9 cellular contexts compared by ENCODE assay signal in the genomic region with DNA sequence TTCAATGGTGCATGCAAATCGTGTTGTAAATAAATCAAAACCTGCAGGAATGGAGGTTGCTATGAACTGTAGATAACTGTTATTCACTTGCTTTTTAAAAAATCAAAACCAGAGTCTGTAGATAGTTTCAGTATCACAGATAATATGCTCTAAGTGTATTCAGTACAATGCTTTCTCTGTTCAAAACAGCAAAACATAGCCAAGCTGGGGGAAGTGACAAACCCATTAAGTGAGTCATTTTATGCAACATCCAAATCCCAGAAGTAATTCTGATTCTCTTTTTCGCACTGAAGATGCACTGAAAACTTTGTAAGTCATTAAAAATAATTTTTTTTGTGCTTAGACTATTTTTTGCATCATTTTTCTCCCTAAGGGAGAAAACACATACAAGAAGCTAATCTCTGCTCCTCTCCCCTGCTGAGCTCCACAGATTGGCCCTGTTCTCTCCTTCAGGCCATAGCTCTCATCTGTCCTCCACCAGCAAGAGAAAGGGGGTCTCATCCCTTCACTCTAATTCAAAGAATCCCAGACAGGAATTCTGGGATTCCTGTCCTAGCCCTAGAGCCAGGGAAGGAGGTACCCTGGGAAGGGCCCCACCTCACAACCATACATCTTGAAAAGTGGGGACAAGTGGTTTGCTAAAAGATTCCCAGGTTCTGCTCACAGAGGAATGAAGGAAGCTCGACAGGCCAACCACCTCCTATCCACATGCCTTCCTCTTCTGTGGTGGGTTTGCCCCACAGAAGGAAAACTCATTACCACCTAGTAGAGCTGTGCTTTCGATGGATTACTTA. TPM values are rescaled to one million over a fixed set of nuclear protein-coding genes. Genes with fewer than 3 reads are reported as not detected.
DNase-seq lines count a peak whose midpoint lies in the region; ATAC-seq and TF ChIP-seq lines count a peak whose summit lies in the region.
"Had no signal": no experiment of that assay in that cellular context is flagged by ENCODE, and none has a peak within 500 bp of the region (broad histone marks: within the 10 kb centered on the region; RNA-seq: fewer than 3 reads in every experiment).

No MANE protein-coding gene starts in this region.

- no peaks in the 10 kb centered on the region for H3K36me3 ChIP-seq in CD8-positive, alpha-beta T cell (ENCODE audit: insufficient read depth, low read length)

- H3K9me3 Mint-ChIP-seq in CD8-positive, alpha-beta T cell = no peaks in the 10 kb centered on the region
- no peaks in the 10 kb centered on the region for H3K9me3 Mint-ChIP-seq in immature natural killer cell

- CTCF ChIA-PET in CD8-positive, alpha-beta T cell (lab: Charles Lee) = interaction anchor here (0.7 to 1.4 kb wide), 4 partner anchors 8 to 330 kb away, joined by 3 to 7 read pairs (median 4); no protein-coding TSS in a partner anchor

- H3K9me3 ChIP-seq in CD8-positive, alpha-beta T cell (ENCODE audit: low read length) = no peaks in the 10 kb centered on the region
- H3K9me3 ChIP-seq in right cardiac atrium (ENCODE audit: control insufficient read depth, low read length) = no peaks in the 10 kb centered on the region

- in situ Hi-C loops in SK-MEL-5 (cut with HindIII; ENCODE audit: low pct_unique_long_range_greater_than_20kb, low sequenced_read_pairs) = no loop called here

- H3K36me3 Mint-ChIP-seq in CD8-positive, alpha-beta T cell = no peaks in the 10 kb centered on the region
- H3K36me3 Mint-ChIP-seq in immature natural killer cell = peaks cover 0 to 4% (median 0%) of the 10 kb centered on the region in 3 donors

- no peak overlapping the region for H3K4me3 ChIP-seq in CD8-positive, alpha-beta T cell (ENCODE audit: low read depth, low read length)
- H3K4me3 ChIP-seq in right cardiac atrium (ENCODE audit: low read length) = no peak overlapping the region

- no peaks in the 10 kb centered on the region for H3K27me3 Mint-ChIP-seq in CD8-positive, alpha-beta T cell (ENCODE audit: low read depth)
- peaks cover 0 to 5% (median 2%) of the 10 kb centered on the region in 3 donors for H3K27me3 Mint-ChIP-seq in immature natural killer cell (ENCODE audit: low read depth in 3 of 3)

- peaks cover 14% of the 10 kb centered on the region for H3K4me1 Mint-ChIP-seq in CD8-positive, alpha-beta T cell (ENCODE audit: low read depth)
- peaks cover 0 to 8% of the 10 kb centered on the region in 2 donors for H3K4me1 Mint-ChIP-seq in immature natural killer cell

- peaks cover 9% of the 10 kb centered on the region for H3K4me1 ChIP-seq in CD8-positive, alpha-beta T cell (ENCODE audit: insufficient read depth, low read length)
- H3K4me1 ChIP-seq in right cardiac atrium (ENCODE audit: control insufficient read depth, insufficient read depth, low read length) = peaks cover 4% of the 10 kb centered on the region

- TF ChIP-seq CTCF in CD8-positive, alpha-beta T cell (IDR thresholded peaks at IDR 0.05) = no peak

- no peak for ATAC-seq in CD8-positive, alpha-beta T cell
- ATAC-seq in GM21619 (IDR thresholded peaks at IDR 0.05; ENCODE audit: unreplicated experiment) (peak; percentile 79), right cardiac atrium (peak; percentile 50 to 69), left lobe of liver (no peak)

- intact Hi-C loops in CD8-positive, alpha-beta T cell (cut with DNase I, micrococcal nuclease) = loop anchor here (5.0 kb wide), 2 partner anchors 45 to 320 kb away; no protein-coding TSS in a partner anchor
- intact Hi-C loops in right cardiac atrium (cut with DNase I) = no loop called here

- H3K27ac Mint-ChIP-seq in CD8-positive, alpha-beta T cell = peak overlapping the region; percentile 1
- H3K27ac Mint-ChIP-seq in immature natural killer cell = peak overlapping the region in 1 of 6 donors; percentile 59

- DNase-seq in CD8-positive, alpha-beta T cell = no peak
- peak; percentile 88 for DNase-seq in SK-MEL-5 (ENCODE audit: low read depth, low spot score)
- no peak for DNase-seq in right cardiac atrium
- DNase-seq in iPS-NIHi11 (ENCODE audit: low spot score) = no peak
- no peak for DNase-seq in hepatic stellate cell (ENCODE audit: low spot score)
- DNase-seq in immature natural killer cell = no peak
- no peak for DNase-seq in left lobe of liver (ENCODE audit: low spot score)
- DNase-seq: GF-D8 had no signal

- POLR2A ChIA-PET in CD8-positive, alpha-beta T cell (lab: Charles Lee) = interaction anchor here (0.6 to 1.3 kb wide), 5 partner anchors 9 to 253 kb away, joined by 3 to 5 read pairs (median 3); no protein-coding TSS in a partner anchor

- H3K27ac ChIP-seq in CD8-positive, alpha-beta T cell (ENCODE audit: low read depth, low read length) = no peak overlapping the region
- H3K27ac ChIP-seq in right cardiac atrium (ENCODE audit: low read length) = peak overlapping the region; percentile 48

- H3K4me3 Mint-ChIP-seq in CD8-positive, alpha-beta T cell = no peak overlapping the region
- H3K4me3 Mint-ChIP-seq in immature natural killer cell = no peak overlapping the region

- H3K27me3 ChIP-seq in CD8-positive, alpha-beta T cell (ENCODE audit: insufficient read depth, low read length) = no peaks in the 10 kb centered on the region
- H3K27me3 ChIP-seq in right cardiac atrium (ENCODE audit: control insufficient read depth, insufficient read depth) = no peaks in the 10 kb centered on the region

- 54% methylated on average over 4 of the region's 4 CpGs for WGBS in right cardiac atrium

RNA-seq across cellular contexts. Expression of a gene that starts 4.9 kb away (rescaled TPM):
- 1 to 10 TPM in 1 of 2 experiments, under 1 TPM in 1; 0.39 to 1.4 TPM for total RNA-seq in CD8-positive, alpha-beta T cell
- 0.21 and 0.24 TPM in 2 replicates for total RNA-seq in SK-MEL-5 (2014; rRNA removed; shearing (Covaris generic))
- polyA plus RNA-seq in SK-MEL-5 (2015; cell fraction: cytosol; rRNA removed) = 0.08 and 0.17 TPM in 2 replicates
- 0.09 and 2.9 TPM in 2 replicates for polyA plus RNA-seq in SK-MEL-5 (2015; cell fraction: nucleus; rRNA removed)
- total RNA-seq in right cardiac atrium (10 to 100 TPM in 3 of 4 donors, 1 to 10 TPM in 1; 8.6 to 11.2 (median 10.6) TPM), left lobe of liver (0.63 TPM)
- polyA plus RNA-seq in right cardiac atrium (7.6 TPM), immature natural killer cell (1 to 10 TPM in 1 of 3 donors, under 1 TPM in 1, not detected in 1; 0.40 to 1.3 TPM)

Comparison
In these comparisons a context has a peak if more than half of its experiments do, and no peak if none do; other contexts are left out.
1. ATAC-seq: peak in GM21619 (single experiment) and right cardiac atrium (2 of 2); none in CD8-positive, alpha-beta T cell (single experiment) and left lobe of liver (single experiment).
2. intact Hi-C loops: an anchor here in CD8-positive, alpha-beta T cell (5.0 kb wide); none called in right cardiac atrium.